ENCODE assay signal across 15 cellular contexts in the genomic region with DNA sequence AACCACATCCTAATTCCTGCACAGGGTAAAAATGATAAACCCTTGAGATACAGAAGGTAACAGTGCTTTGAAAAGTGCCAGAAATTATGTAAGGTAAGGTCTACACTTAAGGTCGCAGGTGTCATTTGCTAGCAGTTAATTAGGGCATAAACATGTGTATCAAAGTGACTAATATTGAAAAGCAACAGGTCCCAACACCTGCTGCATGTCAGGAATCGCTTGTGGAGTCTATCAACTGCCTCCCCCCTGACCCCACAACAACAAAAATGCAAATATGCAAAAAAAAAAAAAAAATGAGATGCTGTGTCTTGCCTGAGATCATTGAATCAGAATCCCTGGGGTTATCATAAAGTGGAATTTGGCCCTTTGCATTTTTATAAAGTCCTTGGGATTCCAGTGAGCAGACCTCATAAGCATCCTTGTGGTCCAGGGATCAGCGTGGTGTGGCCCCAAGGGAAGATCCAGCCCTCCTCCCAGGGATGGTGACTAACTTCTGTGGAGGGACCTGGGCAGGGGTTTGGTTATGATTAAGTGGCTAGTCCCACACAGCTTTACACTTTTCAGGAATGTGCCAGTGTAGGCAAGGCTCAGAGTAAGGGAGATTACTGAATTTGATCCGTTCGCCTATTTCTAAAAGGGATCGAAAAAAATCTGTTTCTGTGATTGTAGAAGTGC.
DNase-seq lines count a peak whose midpoint lies in the region; ATAC-seq and TF ChIP-seq lines count a peak whose summit lies in the region.
"Had no signal": no experiment of that assay in that cellular context is flagged by ENCODE, and none has a peak within 500 bp of the region (broad histone marks: within the 10 kb centered on the region; RNA-seq: fewer than 3 reads in every experiment).

No MANE protein-coding gene starts in this region.

- TF ChIP-seq CTCF in Caco-2 (IDR thresholded peaks at IDR 0.05; ENCODE audit: insufficient read depth in 1 of 2, low read depth in 1 of 2, low read length in 1 of 2, severe bottlenecking in 1 of 2, unreplicated experiment in 1 of 2) (no peak), retinal pigment epithelial cell (conservative IDR thresholded peaks at IDR 0.05; ENCODE audit: low read depth, low read length) (no peak)

- no TSS peak for BruUV-seq in Caco-2 (replicated peaks; lab: Mats Ljungman, UMichigan)

- H3K4me1 Mint-ChIP-seq in Caco-2 (ENCODE audit: low read depth, unreplicated experiment), result peaks cover 36% of the 10 kb centered on the region
- H3K4me1 Mint-ChIP-seq in stimulated activated naive CD8-positive, alpha-beta T cell treated with anti-CD3 and anti-CD28 coated beads, Interleukin-15, amount 100 ng/mL, for 72 hours, result peaks cover 15% of the 10 kb centered on the region
- H3K4me1 Mint-ChIP-seq: CD4-positive, alpha-beta memory T cell; immature natural killer cell had no signal

- H3K4me3 ChIP-seq in Caco-2 (ENCODE audit: low read depth, low read length) (no peak overlapping the region), retinal pigment epithelial cell (ENCODE audit: low read length) (no peak overlapping the region)
- H3K4me3 ChIP-seq: HAP-1 had no signal

- no peaks in the 10 kb centered on the region for H3K9me3 Mint-ChIP-seq in Caco-2 (ENCODE audit: unreplicated experiment)
- H3K9me3 Mint-ChIP-seq in stimulated activated naive CD8-positive, alpha-beta T cell treated with anti-CD3 and anti-CD28 coated beads, Interleukin-15, amount 100 ng/mL, for 72 hours, result no peaks in the 10 kb centered on the region
- H3K9me3 Mint-ChIP-seq: activated naive CD4-positive, alpha-beta T cell treated with anti-CD3 and anti-CD28 coated beads, Interleukin-2, amount 50 U/mL, for 72 hours; CD4-positive, alpha-beta memory T cell; immature natural killer cell had no signal

- DNase-seq in Caco-2 (no peak), M059J (ENCODE audit: low read depth) (peak; percentile 99), dedifferentiated amniotic fluid mesenchymal stem cell (ENCODE audit: extremely low spot score) (peak; percentile 65), retinal pigment epithelial cell (ENCODE audit: low read depth) (peak; percentile 52), nucleus accumbens (lab: John Stamatoyannopoulos, UW) (no peak), sciatic nerve (ENCODE audit: low spot score) (no peak), NCI-H2107 treated with DMSO at 0.1 percent for 48 hours (lab: John Stamatoyannopoulos, UW; ENCODE audit: unreplicated experiment) (no peak)
- DNase-seq in stimulated activated naive CD8-positive, alpha-beta T cell treated with anti-CD3 and anti-CD28 coated beads, Interleukin-15, amount 100 ng/mL, for 72 hours, result no peak
- DNase-seq: activated CD4-positive, CD25-positive, alpha-beta regulatory T cell; activated CD8-positive, alpha-beta memory T cell treated with anti-CD3 and anti-CD28 coated beads, Interleukin-2, amount 50 U/mL, for 4 hours; CD4-positive, alpha-beta memory T cell; immature natural killer cell had no signal

- no peaks in the 10 kb centered on the region for H3K27me3 ChIP-seq in Caco-2 (replicated peaks; ENCODE audit: control insufficient read depth, insufficient read depth, low read length)

- no peak for ATAC-seq in stimulated activated naive CD8-positive, alpha-beta T cell treated with anti-CD3 and anti-CD28 coated beads, Interleukin-15, amount 100 ng/mL, for 72 hours
- ATAC-seq in sciatic nerve, result no peak
- ATAC-seq: activated naive CD4-positive, alpha-beta T cell treated with anti-CD3 and anti-CD28 coated beads, Interleukin-2, amount 50 U/mL, for 72 hours had no signal

- no peaks in the 10 kb centered on the region for H3K36me3 ChIP-seq in Caco-2 (ENCODE audit: control insufficient read depth, insufficient read depth, low read length)
- H3K36me3 ChIP-seq: HAP-1 had no signal

- CTCF ChIA-PET in Caco-2 (lab: Charles Lee), result no interaction called here

- intact Hi-C loops in Caco-2 (cut with micrococcal nuclease; ENCODE audit: unreplicated experiment), result no loop called here
- intact Hi-C loops in sciatic nerve (cut with DNase I), result no loop called here

- POLR2A ChIA-PET in Caco-2 (lab: Charles Lee), result no interaction called here

- no peak overlapping the region for H3K4me3 Mint-ChIP-seq in Caco-2 (ENCODE audit: unreplicated experiment)
- no peak overlapping the region for H3K4me3 Mint-ChIP-seq in stimulated activated naive CD8-positive, alpha-beta T cell treated with anti-CD3 and anti-CD28 coated beads, Interleukin-15, amount 100 ng/mL, for 72 hours
- H3K4me3 Mint-ChIP-seq: CD4-positive, alpha-beta memory T cell; immature natural killer cell had no signal

- peak overlapping the region; percentile 59 for H3K27ac Mint-ChIP-seq in Caco-2 (ENCODE audit: unreplicated experiment)
- peak overlapping the region in 1 of 2 donors; percentile 54 for H3K27ac Mint-ChIP-seq in stimulated activated naive CD8-positive, alpha-beta T cell treated with anti-CD3 and anti-CD28 coated beads, Interleukin-15, amount 100 ng/mL, for 72 hours
- H3K27ac Mint-ChIP-seq: activated naive CD4-positive, alpha-beta T cell treated with anti-CD3 and anti-CD28 coated beads, Interleukin-2, amount 50 U/mL, for 72 hours; CD4-positive, alpha-beta memory T cell; immature natural killer cell had no signal

- H3K4me1 ChIP-seq in Caco-2, result peaks cover 57% of the 10 kb centered on the region
- H3K4me1 ChIP-seq: HAP-1, parathyroid adenoma had no signal

- no peaks in the 10 kb centered on the region for H3K27me3 Mint-ChIP-seq in Caco-2 (ENCODE audit: insufficient read depth, unreplicated experiment)
- H3K27me3 Mint-ChIP-seq in stimulated activated naive CD8-positive, alpha-beta T cell treated with anti-CD3 and anti-CD28 coated beads, Interleukin-15, amount 100 ng/mL, for 72 hours, result peaks cover 30% of the 10 kb centered on the region

- H3K36me3 Mint-ChIP-seq in Caco-2 (ENCODE audit: insufficient read depth, unreplicated experiment), result peaks cover 18% of the 10 kb centered on the region
- H3K36me3 Mint-ChIP-seq: activated naive CD4-positive, alpha-beta T cell treated with anti-CD3 and anti-CD28 coated beads, Interleukin-2, amount 50 U/mL, for 72 hours; CD4-positive, alpha-beta memory T cell; immature natural killer cell had no signal

- no peaks in the 10 kb centered on the region for H3K9me3 ChIP-seq in Caco-2
- H3K9me3 ChIP-seq: HAP-1 had no signal

Comparison
In these comparisons a context has a peak if more than half of its experiments do, and no peak if none do; other contexts are left out.
1. DNase-seq: peak in M059J (single experiment), dedifferentiated amniotic fluid mesenchymal stem cell (single experiment) and retinal pigment epithelial cell (single experiment); none in Caco-2 (0 of 2), stimulated activated naive CD8-positive, alpha-beta T cell treated with anti-CD3 and anti-CD28 coated beads, Interleukin-15, amount 100 ng/mL, for 72 hours (0 of 2), nucleus accumbens (0 of 56), sciatic nerve (single experiment) and NCI-H2107 treated with DMSO at 0.1 percent for 48 hours (single experiment).